In the genomic region with DNA sequence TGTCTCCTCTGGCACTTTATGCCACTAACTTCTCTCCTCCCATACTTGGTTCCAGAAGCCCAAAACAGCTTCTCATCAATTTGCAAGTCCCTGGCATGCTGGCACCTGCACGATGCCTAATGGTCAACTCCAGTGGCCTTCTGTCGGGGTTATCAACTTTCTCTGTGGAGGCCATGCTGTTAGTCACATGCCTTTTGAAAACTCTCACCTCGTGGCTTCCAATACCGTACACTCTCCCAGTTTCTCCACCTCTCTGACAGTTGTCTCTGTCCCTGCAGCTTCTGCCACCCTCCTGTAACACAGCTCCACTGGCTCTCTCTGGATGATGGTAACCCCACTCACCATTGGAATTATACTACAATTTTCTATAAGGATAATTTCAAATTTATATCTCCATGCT, we compare ENCODE assay signal across 28 cellular contexts.
"Had no signal": no experiment of that assay in that cellular context is flagged by ENCODE, and none has a peak within 500 bp of the region (broad histone marks: within the 10 kb centered on the region; RNA-seq: fewer than 3 reads in every experiment).

No MANE protein-coding gene starts in this region.

- H3K36me3 Mint-ChIP-seq: stimulated activated effector memory CD8-positive, alpha-beta T cell treated with anti-CD3 and anti-CD28 coated beads, Interleukin-12 subunit alpha, Interleukin-12 subunit beta, amount 100 ng/mL, for 72 hours had no signal

- H3K27ac ChIP-seq: epithelial cell of prostate, heart left ventricle, hepatocyte, neutrophil, parathyroid adenoma, right atrium auricular region, stomach, thyroid gland, vagina had no signal

- H3K4me1 Mint-ChIP-seq: endodermal cell, natural killer cell, neural crest cell had no signal

- H3K9ac ChIP-seq: parathyroid adenoma had no signal

- H3K4me1 ChIP-seq: parathyroid adenoma, vagina had no signal

- H3K4me3 ChIP-seq: gastrocnemius medialis, heart left ventricle, hepatocyte, lung, right atrium auricular region, stomach, thyroid gland, vagina had no signal

- DNase-seq: effector CD8-positive, alpha-beta T cell; endodermal cell; foreskin fibroblast; gastrocnemius medialis; heart left ventricle; kidney; natural killer cell; stimulated activated CD4-positive, alpha-beta T cell treated with anti-CD3 and anti-CD28 coated beads, Interleukin-2, amount 100 ng/mL, for 24 hours; stimulated activated CD4-positive, alpha-beta T cell treated with anti-CD3 and anti-CD28 coated beads, Interleukin-4, amount 100 ng/mL, for 24 hours; stimulated activated naive CD4-positive, alpha-beta T cell treated with Interleukin-2 at 50 U/mL for 16 hours; stomach; thyroid gland; trophoblast cell had no signal

- H3K27ac Mint-ChIP-seq: dendritic cell treated with granulocyte-macrophage colony-stimulating factor and Interleukin-4, amounts not matched to agents 40 ng/mL and 50 ng/mL, for 4 days; endodermal cell; memory B cell; natural killer cell; progenitor cell of endocrine pancreas had no signal

- H3K27me3 Mint-ChIP-seq: dendritic cell treated with granulocyte-macrophage colony-stimulating factor and Interleukin-4, amounts not matched to agents 40 ng/mL and 50 ng/mL, for 4 days; memory B cell; progenitor cell of endocrine pancreas had no signal

- H3K4me3 Mint-ChIP-seq: dendritic cell treated with granulocyte-macrophage colony-stimulating factor and Interleukin-4, amounts not matched to agents 40 ng/mL and 50 ng/mL, for 4 days; endodermal cell; memory B cell; natural killer cell; neural crest cell; stimulated activated effector memory CD8-positive, alpha-beta T cell treated with anti-CD3 and anti-CD28 coated beads, Interleukin-12 subunit alpha, Interleukin-12 subunit beta, amount 100 ng/mL, for 72 hours had no signal

- H3K27me3 ChIP-seq: gastrocnemius medialis, heart left ventricle, hepatocyte, neutrophil, right atrium auricular region, stomach, thyroid gland, vagina had no signal

- H3K36me3 ChIP-seq: neutrophil had no signal

- H3K9me3 ChIP-seq: gastrocnemius medialis, thyroid gland, vagina had no signal

- ATAC-seq: esophagus mucosa; heart left ventricle; left lobe of liver; natural killer cell; sciatic nerve; stimulated activated effector memory CD8-positive, alpha-beta T cell treated with anti-CD3 and anti-CD28 coated beads, Interleukin-12 subunit alpha, Interleukin-12 subunit beta, amount 100 ng/mL, for 72 hours had no signal
